Comparison of ENCODE assay signal across 8 cellular contexts in genomic region chr4:5887361-5888221, GRCh38. TPM values are rescaled to one million over a fixed set of nuclear protein-coding genes. Genes with fewer than 3 reads are reported as not detected.
DNase-seq lines count a peak whose midpoint lies in the region; ATAC-seq and TF ChIP-seq lines count a peak whose summit lies in the region.
"Had no signal": no experiment of that assay in that cellular context is flagged by ENCODE, and none has a peak within 500 bp of the region (broad histone marks: within the 10 kb centered on the region; RNA-seq: fewer than 3 reads in every experiment).

No MANE protein-coding gene starts in this region.

- in situ Hi-C loops in astrocyte of the cerebellum (cut with HindIII; ENCODE audit: low sequenced_read_pairs) (no loop called here), brain microvascular endothelial cell (cut with HindIII; ENCODE audit: low pct_ligation_motif_present, low sequenced_read_pairs) (no loop called here)

- H2AFZ ChIP-seq in KMS-11 (ENCODE audit: low read depth) = peak overlapping the region; percentile 30; the same call in 1 of the 2 replicates

- H3K9ac ChIP-seq in KMS-11 = no peak overlapping the region

- H3K36me3 ChIP-seq in KMS-11 (ENCODE audit: insufficient read depth) (no peaks in the 10 kb centered on the region), brain microvascular endothelial cell (replicated peaks) (no peaks in the 10 kb centered on the region)

- H3K4me2 ChIP-seq in KMS-11 = 0 out of 2 replicates have a peak overlapping the region, but pooled peaks have one; percentile 13

- H3K4me3 ChIP-seq in KMS-11 (IDR thresholded peaks at IDR 0.05; ENCODE audit: insufficient read depth, low read depth, low read length) (no peak overlapping the region), astrocyte of the cerebellum (ENCODE audit: low read depth, low read length) (peak overlapping the region; percentile 37), brain microvascular endothelial cell (ENCODE audit: low read depth, low read length) (no peak overlapping the region)

- no peak overlapping the region for H3K27ac Mint-ChIP-seq in stimulated activated naive B cell treated with anti-CD40 and anti-IgM and Interleukin-4, amounts not matched to agents 10 μg/mL and 1 μg/mL and 100 μg/mL, for 72 hours
- H3K27ac Mint-ChIP-seq: activated naive CD8-positive, alpha-beta T cell treated with anti-CD3 and anti-CD28 coated beads, Interleukin-2, amount 10 ng/mL, durations not matched to agents 7 days and 5 days had no signal

- peaks cover 41 to 68% of the 10 kb centered on the region in 2 donors for H3K4me1 Mint-ChIP-seq in stimulated activated naive B cell treated with anti-CD40 and anti-IgM and Interleukin-4, amounts not matched to agents 10 μg/mL and 1 μg/mL and 100 μg/mL, for 72 hours
- H3K4me1 Mint-ChIP-seq: activated naive CD8-positive, alpha-beta T cell treated with anti-CD3 and anti-CD28 coated beads, Interleukin-2, amount 10 ng/mL, durations not matched to agents 7 days and 5 days had no signal

- H3K4me3 Mint-ChIP-seq in stimulated activated naive B cell treated with anti-CD40 and anti-IgM and Interleukin-4, amounts not matched to agents 10 μg/mL and 1 μg/mL and 100 μg/mL, for 72 hours = peak overlapping the region; percentile 39 to 52
- H3K4me3 Mint-ChIP-seq: activated naive CD8-positive, alpha-beta T cell treated with anti-CD3 and anti-CD28 coated beads, Interleukin-2, amount 10 ng/mL, durations not matched to agents 7 days and 5 days had no signal

- peaks cover 3 to 5% of the 10 kb centered on the region in 2 donors for H3K9me3 Mint-ChIP-seq in stimulated activated naive B cell treated with anti-CD40 and anti-IgM and Interleukin-4, amounts not matched to agents 10 μg/mL and 1 μg/mL and 100 μg/mL, for 72 hours
- H3K9me3 Mint-ChIP-seq: activated naive CD8-positive, alpha-beta T cell treated with anti-CD3 and anti-CD28 coated beads, Interleukin-2, amount 10 ng/mL, durations not matched to agents 7 days and 5 days had no signal

- H3K27me3 ChIP-seq in KMS-11 (ENCODE audit: insufficient read depth, low read depth) (no peaks in the 10 kb centered on the region), brain microvascular endothelial cell (replicated peaks) (peaks cover 62% of the 10 kb centered on the region)

- peaks cover 62 to 70% of the 10 kb centered on the region in 2 donors for H3K27me3 Mint-ChIP-seq in stimulated activated naive B cell treated with anti-CD40 and anti-IgM and Interleukin-4, amounts not matched to agents 10 μg/mL and 1 μg/mL and 100 μg/mL, for 72 hours

- no peak overlapping the region for H3K27ac ChIP-seq in KMS-11
- no peak overlapping the region for H3K27ac ChIP-seq in brain microvascular endothelial cell

- ATAC-seq in left colon = peak; percentile 57
- ATAC-seq in stimulated activated naive B cell treated with anti-CD40 and anti-IgM and Interleukin-4, amounts not matched to agents 10 μg/mL and 1 μg/mL and 100 μg/mL, for 72 hours (replicated peaks) = no peak
- no peak for ATAC-seq in GM19397 (IDR thresholded peaks at IDR 0.05; ENCODE audit: unreplicated experiment)

- intact Hi-C loops in left colon (cut with DNase I, micrococcal nuclease) = no loop called here

- DNase-seq in astrocyte of the cerebellum (ENCODE audit: low read depth) (no peak), left colon (peak in 1 of 2 donors; percentile 15), brain microvascular endothelial cell (no peak)
- DNase-seq in stimulated activated naive B cell treated with anti-CD40 and anti-IgM and Interleukin-4, amounts not matched to agents 10 μg/mL and 1 μg/mL and 100 μg/mL, for 72 hours = no peak
- no peak for DNase-seq in activated T-cell treated with anti-CD3 and anti-CD28 coated beads, Interleukin-2, amount 50 U/mL, for 48 hours
- DNase-seq: activated naive CD8-positive, alpha-beta T cell treated with anti-CD3 and anti-CD28 coated beads, Interleukin-2, amount 10 ng/mL, durations not matched to agents 7 days and 5 days had no signal

- H3K36me3 Mint-ChIP-seq in stimulated activated naive B cell treated with anti-CD40 and anti-IgM and Interleukin-4, amounts not matched to agents 10 μg/mL and 1 μg/mL and 100 μg/mL, for 72 hours = peaks cover 1 to 4% of the 10 kb centered on the region in 2 donors

- TF ChIP-seq CTCF in KMS-11 (conservative IDR thresholded peaks at IDR 0.05; ENCODE audit: low read depth, low read length) = no peak
- no peak for TF ChIP-seq CTCF in astrocyte of the cerebellum (IDR thresholded peaks at IDR 0.05; ENCODE audit: low read depth, low read length, missing control alignments)
- TF ChIP-seq CTCF in brain microvascular endothelial cell (IDR thresholded peaks at IDR 0.05; ENCODE audit: low read depth, low read length, missing control alignments) = no peak

- no peaks in the 10 kb centered on the region for H4K20me1 ChIP-seq in KMS-11 (ENCODE audit: insufficient read depth)

- H3K79me2 ChIP-seq in KMS-11 (ENCODE audit: insufficient read depth, low read depth) = no peaks in the 10 kb centered on the region

- H3K4me1 ChIP-seq in KMS-11 (ENCODE audit: low read depth, poor library complexity, severe bottlenecking) = no peaks in the 10 kb centered on the region

RNA-seq across cellular contexts. Expression of gene CRMP1, which starts 5.3 kb away (rescaled TPM):
- 1 to 10 TPM in 1 of 2 donors, under 1 TPM in 1; 0.37 to 1.2 TPM for total RNA-seq in left colon
- total RNA-seq: activated naive CD8-positive, alpha-beta T cell treated with anti-CD3 and anti-CD28 coated beads, Interleukin-2, amount 10 ng/mL, durations not matched to agents 7 days and 5 days had no signal
